Comparison of ENCODE assay signal across 8 cellular contexts in genomic region chr2:197287596-197287932, GRCh38. TPM values are rescaled to one million over a fixed set of nuclear protein-coding genes. Genes with fewer than 3 reads are reported as not detected.
A peak's percentile ranks its signal among the peaks of the same experiment; 100 is the strongest.
DNase-seq lines count a peak whose midpoint lies in the region; ATAC-seq and TF ChIP-seq lines count a peak whose summit lies in the region.
"Not testable (repeated sequence)": the region's sequence is repeated elsewhere in the genome, so short reads cannot be mapped to it uniquely, and the experiment has no call there.

No MANE protein-coding gene starts in this region.

- peak overlapping the region; percentile 96 for H3K27ac Mint-ChIP-seq in CD8-positive, alpha-beta T cell
- peak overlapping the region; percentile 99 for H3K27ac Mint-ChIP-seq in T-helper 1 cell treated with Interleukin-12 subunit alpha and Interleukin-12 subunit beta and Interleukin-4 antibody, amounts not matched to agents 30 μg/mL and 1 μg/mL, for 36 hours
- H3K27ac Mint-ChIP-seq in activated naive CD4-positive, alpha-beta T cell treated with anti-CD3 and anti-CD28 coated beads, Interleukin-2, amount 50 U/mL, for 24 hours, result peak overlapping the region; percentile 99
- peak overlapping the region; percentile 94 to 99 for H3K27ac Mint-ChIP-seq in natural killer cell treated with Interleukin-12 subunit alpha and Interleukin-12 subunit beta and Interleukin-15 and Interleukin-18, amount 100 ng/mL, for 72 hours

- H3K4me1 ChIP-seq in CD8-positive, alpha-beta T cell (ENCODE audit: insufficient read depth, low read length), result peaks cover 94% of the 10 kb centered on the region
- H3K4me1 ChIP-seq in effector memory CD4-positive, alpha-beta T cell (ENCODE audit: control insufficient read depth, insufficient read depth, low read length, poor library complexity, severe bottlenecking), result peaks cover 58% of the 10 kb centered on the region
- peaks cover 11 to 15% of the 10 kb centered on the region in 2 donors for H3K4me1 ChIP-seq in thoracic aorta (ENCODE audit: control insufficient read depth in 1 of 2, low read depth in 2 of 2)

- H3K4me3 ChIP-seq in CD8-positive, alpha-beta T cell (ENCODE audit: low read depth, low read length); effector memory CD4-positive, alpha-beta T cell (ENCODE audit: insufficient read depth, low read depth, low read length, poor library complexity, severe bottlenecking): not testable (repeated sequence)
- peak overlapping the region; percentile 31 for H3K4me3 ChIP-seq in thoracic aorta

- H3K9me3 Mint-ChIP-seq in CD8-positive, alpha-beta T cell; T-helper 1 cell treated with Interleukin-12 subunit alpha and Interleukin-12 subunit beta and Interleukin-4 antibody, amounts not matched to agents 30 μg/mL and 1 μg/mL, for 36 hours; activated naive CD4-positive, alpha-beta T cell treated with anti-CD3 and anti-CD28 coated beads, Interleukin-2, amount 50 U/mL, for 24 hours; natural killer cell treated with Interleukin-12 subunit alpha and Interleukin-12 subunit beta and Interleukin-15 and Interleukin-18, amount 100 ng/mL, for 72 hours: not testable (repeated sequence)

- H3K27me3 Mint-ChIP-seq in CD8-positive, alpha-beta T cell (ENCODE audit: low read depth); T-helper 1 cell treated with Interleukin-12 subunit alpha and Interleukin-12 subunit beta and Interleukin-4 antibody, amounts not matched to agents 30 μg/mL and 1 μg/mL, for 36 hours (ENCODE audit: low read depth); activated naive CD4-positive, alpha-beta T cell treated with anti-CD3 and anti-CD28 coated beads, Interleukin-2, amount 50 U/mL, for 24 hours; natural killer cell treated with Interleukin-12 subunit alpha and Interleukin-12 subunit beta and Interleukin-15 and Interleukin-18, amount 100 ng/mL, for 72 hours: not testable (repeated sequence)

- H3K27me3 ChIP-seq in CD8-positive, alpha-beta T cell (ENCODE audit: insufficient read depth, low read length); effector memory CD4-positive, alpha-beta T cell (replicated peaks; ENCODE audit: control insufficient read depth, insufficient read depth, low read length, poor library complexity, severe bottlenecking); thoracic aorta (replicated peaks; ENCODE audit: insufficient read depth): not testable (repeated sequence)

- H3K36me3 ChIP-seq in CD8-positive, alpha-beta T cell (ENCODE audit: insufficient read depth, low read length); effector memory CD4-positive, alpha-beta T cell (ENCODE audit: control insufficient read depth, insufficient read depth, low read length); thoracic aorta: not testable (repeated sequence)

- CTCF ChIA-PET in CD8-positive, alpha-beta T cell (lab: Charles Lee), result interaction anchor here (0.8 to 1.8 kb wide), 5 partner anchors 8 to 97 kb away, joined by 3 to 5 read pairs (median 3); no protein-coding TSS in a partner anchor

- not testable (repeated sequence) for H3K9me3 ChIP-seq in CD8-positive, alpha-beta T cell (ENCODE audit: low read length); effector memory CD4-positive, alpha-beta T cell (ENCODE audit: control insufficient read depth, low read length); thoracic aorta

- H3K4me1 Mint-ChIP-seq in CD8-positive, alpha-beta T cell (ENCODE audit: low read depth), result peaks cover 76% of the 10 kb centered on the region
- peaks cover 67% of the 10 kb centered on the region for H3K4me1 Mint-ChIP-seq in T-helper 1 cell treated with Interleukin-12 subunit alpha and Interleukin-12 subunit beta and Interleukin-4 antibody, amounts not matched to agents 30 μg/mL and 1 μg/mL, for 36 hours (ENCODE audit: low read depth)
- peaks cover 88% of the 10 kb centered on the region for H3K4me1 Mint-ChIP-seq in activated naive CD4-positive, alpha-beta T cell treated with anti-CD3 and anti-CD28 coated beads, Interleukin-2, amount 50 U/mL, for 24 hours
- peaks cover 65 to 74% of the 10 kb centered on the region in 2 donors for H3K4me1 Mint-ChIP-seq in natural killer cell treated with Interleukin-12 subunit alpha and Interleukin-12 subunit beta and Interleukin-15 and Interleukin-18, amount 100 ng/mL, for 72 hours (ENCODE audit: low read depth in 2 of 2)

- not testable (repeated sequence) for TF ChIP-seq CTCF in CD8-positive, alpha-beta T cell (IDR thresholded peaks at IDR 0.05); thoracic aorta (IDR thresholded peaks at IDR 0.05)

- not testable (repeated sequence) for ATAC-seq in CD8-positive, alpha-beta T cell; thoracic aorta (ENCODE audit: insufficient number of reproducible peaks, low FRiP score, low read depth)
- peak; percentile 6 for ATAC-seq in GM21423 (IDR thresholded peaks at IDR 0.05; ENCODE audit: unreplicated experiment)
- peak; percentile 6 for ATAC-seq in HG03175 (IDR thresholded peaks at IDR 0.05; ENCODE audit: unreplicated experiment)
- ATAC-seq in natural killer cell treated with Interleukin-12 subunit alpha and Interleukin-12 subunit beta and Interleukin-15 and Interleukin-18, amount 100 ng/mL, for 72 hours, result peak in 1 of 2 donors; percentile 21

- POLR2A ChIA-PET in CD8-positive, alpha-beta T cell (lab: Charles Lee), result interaction anchor here (0.7 to 1.5 kb wide), 6 partner anchors 9 to 50 kb away, joined by 3 to 7 read pairs (median 4); partner anchors contain the start of gene ANKRD44

- peak overlapping the region; percentile 71 for H3K4me3 Mint-ChIP-seq in CD8-positive, alpha-beta T cell
- peak overlapping the region; percentile 80 for H3K4me3 Mint-ChIP-seq in T-helper 1 cell treated with Interleukin-12 subunit alpha and Interleukin-12 subunit beta and Interleukin-4 antibody, amounts not matched to agents 30 μg/mL and 1 μg/mL, for 36 hours
- peak overlapping the region; percentile 89 for H3K4me3 Mint-ChIP-seq in activated naive CD4-positive, alpha-beta T cell treated with anti-CD3 and anti-CD28 coated beads, Interleukin-2, amount 50 U/mL, for 24 hours
- H3K4me3 Mint-ChIP-seq in natural killer cell treated with Interleukin-12 subunit alpha and Interleukin-12 subunit beta and Interleukin-15 and Interleukin-18, amount 100 ng/mL, for 72 hours, result peak overlapping the region; percentile 78

- DNase-seq in CD8-positive, alpha-beta T cell; effector memory CD4-positive, alpha-beta T cell; natural killer cell treated with Interleukin-12 subunit alpha and Interleukin-12 subunit beta and Interleukin-15 and Interleukin-18, amount 100 ng/mL, for 72 hours (ENCODE audit: low spot score); thoracic aorta (ENCODE audit: low spot score): not testable (repeated sequence)

- H3K36me3 Mint-ChIP-seq in CD8-positive, alpha-beta T cell, result peaks cover 32% of the 10 kb centered on the region
- H3K36me3 Mint-ChIP-seq in T-helper 1 cell treated with Interleukin-12 subunit alpha and Interleukin-12 subunit beta and Interleukin-4 antibody, amounts not matched to agents 30 μg/mL and 1 μg/mL, for 36 hours (ENCODE audit: low read depth), result peaks cover 36% of the 10 kb centered on the region
- H3K36me3 Mint-ChIP-seq in activated naive CD4-positive, alpha-beta T cell treated with anti-CD3 and anti-CD28 coated beads, Interleukin-2, amount 50 U/mL, for 24 hours, result peaks cover 13% of the 10 kb centered on the region
- H3K36me3 Mint-ChIP-seq in natural killer cell treated with Interleukin-12 subunit alpha and Interleukin-12 subunit beta and Interleukin-15 and Interleukin-18, amount 100 ng/mL, for 72 hours, result peaks cover 26% of the 10 kb centered on the region

- H3K27ac ChIP-seq in CD8-positive, alpha-beta T cell (ENCODE audit: low read depth, low read length), result peak overlapping the region; percentile 26
- peak overlapping the region; percentile 55 for H3K27ac ChIP-seq in effector memory CD4-positive, alpha-beta T cell (ENCODE audit: insufficient read depth, low read length, poor library complexity, severe bottlenecking)
- H3K27ac ChIP-seq in thoracic aorta, result peak overlapping the region in 1 of 2 donors; percentile 14

- intact Hi-C loops in CD8-positive, alpha-beta T cell (cut with DNase I, micrococcal nuclease), result loop anchor here (1.0 to 2.0 kb wide), 2 partner anchors 9 to 19 kb away; no protein-coding TSS in a partner anchor

RNA-seq across cellular contexts. Expression of gene ANKRD44, which starts 23.0 kb away (rescaled TPM):
- total RNA-seq in CD8-positive, alpha-beta T cell, result 100 to 1,000 TPM; 113 to 115 TPM
- 100 to 1,000 TPM; 307 to 413 TPM for total RNA-seq in natural killer cell treated with Interleukin-12 subunit alpha and Interleukin-12 subunit beta and Interleukin-15 and Interleukin-18, amount 100 ng/mL, for 72 hours
- total RNA-seq in thoracic aorta, result 10 to 100 TPM; 57.8 to 93.4 TPM
